Comparison of ENCODE assay signal across 21 cellular contexts in genomic region chr4:26996745-26997144, GRCh38.
DNase-seq lines count a peak whose midpoint lies in the region; ATAC-seq, FAIRE-seq and TF ChIP-seq lines count a peak whose summit lies in the region.
"Had no signal": no experiment of that assay in that cellular context is flagged by ENCODE, and none has a peak within 500 bp of the region (broad histone marks: within the 10 kb centered on the region; RNA-seq: fewer than 3 reads in every experiment).

No MANE protein-coding gene starts in this region.

- in situ Hi-C loops in K562 (cut with MboI) = no loop called here

- no peaks in the 10 kb centered on the region for H3K9me2 ChIP-seq in Karpas-422 (replicated peaks; ENCODE audit: insufficient read depth, low read length)

- intact Hi-C loops in CD4-positive, alpha-beta memory T cell (cut with micrococcal nuclease) = no loop called here
- intact Hi-C loops in K562 (cut with micrococcal nuclease) = no loop called here

- ATAC-seq in activated T-cell treated with anti-CD3 and anti-CD28 coated beads, Interleukin-2, amount 50 U/mL, for 72 hours (replicated peaks in 1 of 2) = peak in 1 of 2 donors; percentile 47
- no peak for ATAC-seq in K562
- ATAC-seq: HCT116 had no signal

- no peaks in the 10 kb centered on the region for H3K9me1 ChIP-seq in K562 (ENCODE audit: control insufficient read depth, insufficient read depth, low read length)

- H3K9ac ChIP-seq in Karpas-422 (ENCODE audit: low read length) (no peak overlapping the region), K562 (ENCODE audit: insufficient read depth in 1 of 2, low read depth in 2 of 2, low read length in 2 of 2) (no peak overlapping the region)

- peaks cover 20% of the 10 kb centered on the region for H3K4me1 Mint-ChIP-seq in activated T-cell treated with anti-CD3 and anti-CD28 coated beads, Interleukin-2, amount 50 U/mL, for 72 hours (ENCODE audit: low read depth)
- peaks cover 15 to 23% (median 20%) of the 10 kb centered on the region in 4 donors for H3K4me1 Mint-ChIP-seq in CD4-positive, alpha-beta memory T cell

- H3K36me3 ChIP-seq in CD4-positive, alpha-beta memory T cell (ENCODE audit: insufficient read depth, low read length) = no peaks in the 10 kb centered on the region
- peaks cover 20% of the 10 kb centered on the region; the same call in 1 of the 2 replicates for H3K36me3 ChIP-seq in Karpas-422 (ENCODE audit: insufficient read depth, low read length)
- no peaks in the 10 kb centered on the region for H3K36me3 ChIP-seq in K562 (ENCODE audit: control insufficient read depth, insufficient read depth, low read length)
- H3K36me3 ChIP-seq: BE2C had no signal

- H3K4me1 ChIP-seq in CD4-positive, alpha-beta memory T cell (ENCODE audit: insufficient read depth, low read length) = peaks cover 31% of the 10 kb centered on the region
- H3K4me1 ChIP-seq in Karpas-422 (ENCODE audit: low read length) (peaks cover 66% of the 10 kb centered on the region), K562 (replicated peaks in 1 of 2; ENCODE audit: control insufficient read depth in 2 of 2, insufficient read depth in 2 of 2, low read length in 2 of 2) (peaks cover 0 to 13% of the 10 kb centered on the region in 2 experiments; a peak in 2 of 5 replicates)
- H3K4me1 ChIP-seq: BE2C, Caco-2 had no signal

- H2AFZ ChIP-seq in Karpas-422 (ENCODE audit: low read length) (no peak overlapping the region), K562 (ENCODE audit: low read depth, low read length) (no peak overlapping the region)

- no peaks in the 10 kb centered on the region for H3K36me3 Mint-ChIP-seq in activated T-cell treated with anti-CD3 and anti-CD28 coated beads, Interleukin-2, amount 50 U/mL, for 72 hours (ENCODE audit: insufficient read depth in 2 of 2)
- H3K36me3 Mint-ChIP-seq in CD4-positive, alpha-beta memory T cell = peaks cover 2 to 14% of the 10 kb centered on the region in 2 donors

- TF ChIP-seq CTCF in K562 (IDR thresholded peaks at IDR 0.05 in 2 of 3, conservative IDR thresholded peaks at IDR 0.05 in 1 of 3; ENCODE audit: insufficient read depth in 2 of 3, low read depth in 1 of 3, low read length in 3 of 3) = no peak

- no peak for TF ChIP-seq EP300 in K562 (IDR thresholded peaks at IDR 0.05; ENCODE audit: low read length)

- POLR2A ChIA-PET in CD4-positive, alpha-beta memory T cell (lab: Charles Lee; ENCODE audit: partially characterized antibody) = interaction anchor here (1.3 kb wide), 1 partner anchor 413 kb away, joined by 3 read pairs; the partner anchor contains the start of gene TBC1D19
- POLR2A ChIA-PET in K562 (lab: Yijun Ruan, JAX) = no interaction called here

- FAIRE-seq in K562 (lab: Jason Lieb, UNC) = peak; percentile 29
- FAIRE-seq: D721Med, HTR-8/SVneo had no signal

- no peak for TF ChIP-seq RAD21 in K562 (CRISPR knock-in tag; conservative IDR thresholded peaks at IDR 0.05 in 1 of 2, IDR thresholded peaks at IDR 0.05 in 1 of 2)

- peak overlapping the region; percentile 43 for H3K27ac Mint-ChIP-seq in activated T-cell treated with anti-CD3 and anti-CD28 coated beads, Interleukin-2, amount 50 U/mL, for 72 hours
- H3K27ac Mint-ChIP-seq in CD4-positive, alpha-beta memory T cell = peak overlapping the region in 4 of 7 donors; percentile 11 to 47 (median 28)
- H3K27ac Mint-ChIP-seq: CD4-positive, CD25-positive, alpha-beta regulatory T cell; HFFc6 had no signal

- CTCF ChIA-PET in CD4-positive, alpha-beta memory T cell (lab: Charles Lee; ENCODE audit: partially characterized antibody) = no interaction called here
- CTCF ChIA-PET in K562 (lab: Yijun Ruan, JAX; ENCODE audit: low intra/inter-chr PET ratio) = no interaction called here

- BruUV-seq in K562 (replicated peaks; lab: Mats Ljungman, UMichigan) = no TSS peak

- H3K27ac ChIP-seq in CD4-positive, alpha-beta memory T cell (ENCODE audit: low read depth, low read length) = no peak overlapping the region
- 0 out of 2 replicates have a peak overlapping the region, but pooled peaks have one; percentile 2 for H3K27ac ChIP-seq in Karpas-422 (ENCODE audit: low read length)
- H3K27ac ChIP-seq in K562 (ENCODE audit: extremely low read depth, low read depth, low read length) = no peak overlapping the region

- no peak overlapping the region for H3K4me3 ChIP-seq in CD4-positive, alpha-beta memory T cell (ENCODE audit: low read length in 2 of 2)
- H3K4me3 ChIP-seq in Karpas-422 (ENCODE audit: low read length) (no peak overlapping the region), K562 (no peak overlapping the region)

- DNase-seq in activated T-cell treated with anti-CD3 and anti-CD28 coated beads, Interleukin-2, amount 50 U/mL, for 72 hours = no peak
- DNase-seq in activated T-cell treated with anti-CD3 and anti-CD28 coated beads for 4 hours (no peak), Karpas-422 (no peak), K562 (ENCODE audit: extremely low read depth in 1 of 4, low spot score in 3 of 4) (no peak), NCI-H446 treated with DMSO at 0.1 percent for 48 hours (lab: John Stamatoyannopoulos, UW) (no peak), DMS153 treated with DMSO at 0.1 percent for 48 hours (lab: John Stamatoyannopoulos, UW; ENCODE audit: unreplicated experiment) (no peak)
- DNase-seq in CD4-positive, alpha-beta memory T cell = no peak
- DNase-seq: ACHN; BE2C; C1 segment of cervical spinal cord; Caco-2; CD4-positive, CD25-positive, alpha-beta regulatory T cell; DMS79 treated with DMSO at 0.1 percent for 48 hours; GF-D8; GOT3; H7; HFFc6; IMR-90 had no signal

- TF ChIP-seq POLR2A in K562 (conservative IDR thresholded peaks at IDR 0.05) = no peak

- H3K9me3 Mint-ChIP-seq in activated T-cell treated with anti-CD3 and anti-CD28 coated beads, Interleukin-2, amount 50 U/mL, for 72 hours = no peaks in the 10 kb centered on the region
- no peaks in the 10 kb centered on the region for H3K9me3 Mint-ChIP-seq in CD4-positive, alpha-beta memory T cell
- H3K9me3 Mint-ChIP-seq: CD4-positive, CD25-positive, alpha-beta regulatory T cell; HFFc6 had no signal

- H3K27me3 Mint-ChIP-seq in activated T-cell treated with anti-CD3 and anti-CD28 coated beads, Interleukin-2, amount 50 U/mL, for 72 hours (ENCODE audit: low read depth) = no peaks in the 10 kb centered on the region
- H3K27me3 Mint-ChIP-seq in CD4-positive, alpha-beta memory T cell = no peaks in the 10 kb centered on the region
- H3K27me3 Mint-ChIP-seq: CD4-positive, CD25-positive, alpha-beta regulatory T cell had no signal

- H3K79me2 ChIP-seq in Karpas-422 (ENCODE audit: low read length) (peaks cover 84% of the 10 kb centered on the region), K562 (ENCODE audit: control insufficient read depth, insufficient read depth, low read length) (no peaks in the 10 kb centered on the region)

- H3K4me3 Mint-ChIP-seq in activated T-cell treated with anti-CD3 and anti-CD28 coated beads, Interleukin-2, amount 50 U/mL, for 72 hours = peak overlapping the region in 1 of 2 donors; percentile 47
- no peak overlapping the region for H3K4me3 Mint-ChIP-seq in CD4-positive, alpha-beta memory T cell
- H3K4me3 Mint-ChIP-seq: CD4-positive, CD25-positive, alpha-beta regulatory T cell; HFFc6 had no signal

- no peaks in the 10 kb centered on the region for H3K9me3 ChIP-seq in CD4-positive, alpha-beta memory T cell (ENCODE audit: control insufficient read depth in 1 of 2, low read length in 2 of 2)
- no peaks in the 10 kb centered on the region for H3K9me3 ChIP-seq in Karpas-422 (ENCODE audit: low read length)
- no peaks in the 10 kb centered on the region for H3K9me3 ChIP-seq in K562 (replicated peaks; ENCODE audit: control insufficient read depth, insufficient read depth, low read depth, low read length)
- H3K9me3 ChIP-seq: BE2C, Caco-2 had no signal

- H3K27me3 ChIP-seq in CD4-positive, alpha-beta memory T cell (ENCODE audit: insufficient read depth, low read length) = no peaks in the 10 kb centered on the region
- H3K27me3 ChIP-seq in Karpas-422 (ENCODE audit: low read length) (no peaks in the 10 kb centered on the region), K562 (ENCODE audit: control insufficient read depth in 2 of 2, insufficient read depth in 2 of 2, low read length in 2 of 2) (no peaks in the 10 kb centered on the region)
- H3K27me3 ChIP-seq: BE2C had no signal

- H4K20me1 ChIP-seq in Karpas-422 (ENCODE audit: insufficient read depth, low read depth, low read length) (no peaks in the 10 kb centered on the region), K562 (replicated peaks; ENCODE audit: control insufficient read depth, insufficient read depth, low read length) (peaks cover 4% of the 10 kb centered on the region; the same call in 1 of the 2 replicates)

- H3K4me2 ChIP-seq in Karpas-422 (ENCODE audit: low read depth, low read length, poor library complexity, severe bottlenecking) (no peak overlapping the region), K562 (ENCODE audit: insufficient read depth, low read length) (no peak overlapping the region)

TF ChIP-seq in K562, 482 proteins besides CTCF, POLR2A, EP300 and RAD21 (continues in another document):
- TF ChIP-seq ZNF175 (CRISPR knock-in tag; IDR thresholded peaks at IDR 0.05; ENCODE audit: low read depth) (no peak), ADNP (tag; IDR thresholded peaks at IDR 0.05) (no peak), DACH1 (IDR thresholded peaks at IDR 0.05; ENCODE audit: partially characterized antibody) (no peak), AFF4 (CRISPR knock-in tag; IDR thresholded peaks at IDR 0.05) (no peak), DDX20 (tag; IDR thresholded peaks at IDR 0.05; ENCODE audit: low read depth) (no peak)
